ENCODE assay signal across 8 cellular contexts in the genomic region with DNA sequence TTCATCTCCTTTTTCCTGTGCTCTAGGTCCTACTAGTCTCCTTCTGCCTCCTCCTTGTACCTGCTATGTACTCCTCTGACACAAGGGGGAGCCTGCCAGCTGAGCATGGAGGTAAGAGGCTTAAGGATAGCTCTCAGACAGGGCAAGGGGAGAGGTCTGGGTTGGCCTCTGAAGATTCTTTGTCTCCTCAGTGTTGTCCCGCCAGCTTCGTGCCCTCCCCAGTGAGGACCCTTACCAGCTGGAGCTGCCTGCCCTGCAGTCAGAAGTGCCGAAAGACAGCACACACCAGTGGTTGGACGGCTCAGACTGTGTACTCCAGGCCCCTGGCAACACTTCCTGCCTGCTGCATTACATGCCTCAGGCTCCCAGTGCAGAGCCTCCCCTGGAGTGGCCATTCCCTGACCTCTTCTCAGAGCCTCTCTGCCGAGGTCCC. TPM values are rescaled to one million over a fixed set of nuclear protein-coding genes. Genes with fewer than 3 reads are reported as not detected.
DNase-seq lines count a peak whose midpoint lies in the region; ATAC-seq and TF ChIP-seq lines count a peak whose summit lies in the region.

No MANE protein-coding gene starts in this region.

- H3K27me3 ChIP-seq in CD8-positive, alpha-beta T cell (ENCODE audit: insufficient read depth, low read length), result no peaks in the 10 kb centered on the region
- no peaks in the 10 kb centered on the region for H3K27me3 ChIP-seq in endodermal cell (ENCODE audit: control insufficient read depth, insufficient read depth, low read length, poor library complexity, severe bottlenecking)

- H3K36me3 ChIP-seq in CD8-positive, alpha-beta T cell (ENCODE audit: insufficient read depth, low read length), result peaks cover 23% of the 10 kb centered on the region
- H3K36me3 ChIP-seq in endodermal cell (ENCODE audit: control insufficient read depth, insufficient read depth, low read length), result peaks cover 70% of the 10 kb centered on the region

- no peaks in the 10 kb centered on the region for H3K9me3 ChIP-seq in CD8-positive, alpha-beta T cell (ENCODE audit: low read length)
- H3K9me3 ChIP-seq in endodermal cell (ENCODE audit: control insufficient read depth, low read length), result no peaks in the 10 kb centered on the region

- no peak overlapping the region for H3K27ac ChIP-seq in CD8-positive, alpha-beta T cell (ENCODE audit: low read depth, low read length)
- peak overlapping the region; percentile 65 for H3K27ac ChIP-seq in endodermal cell (ENCODE audit: low read depth, low read length)

- intact Hi-C loops in CD8-positive, alpha-beta T cell (cut with DNase I, micrococcal nuclease), result loop anchor here (1.0 to 10.0 kb wide), 3 partner anchors 13 to 519 kb away; a partner anchor contains a TSS

- peaks cover 70% of the 10 kb centered on the region for H3K36me3 Mint-ChIP-seq in CD8-positive, alpha-beta T cell
- peaks cover 54% of the 10 kb centered on the region for H3K36me3 Mint-ChIP-seq in endodermal cell (ENCODE audit: low read depth)
- H3K36me3 Mint-ChIP-seq in stimulated activated memory B cell treated with anti-CD40 and anti-IgM and Interleukin-4, amounts not matched to agents 10 μg/mL and 1 μg/mL and 100 μg/mL, for 72 hours, result peaks cover 43% of the 10 kb centered on the region

- H3K27ac Mint-ChIP-seq in CD8-positive, alpha-beta T cell, result no peak overlapping the region
- peak overlapping the region; percentile 89 for H3K27ac Mint-ChIP-seq in endodermal cell
- no peak overlapping the region for H3K27ac Mint-ChIP-seq in stimulated activated memory B cell treated with anti-CD40 and anti-IgM and Interleukin-4, amounts not matched to agents 10 μg/mL and 1 μg/mL and 100 μg/mL, for 72 hours

- peak; percentile 80 for TF ChIP-seq CTCF in CD8-positive, alpha-beta T cell (IDR thresholded peaks at IDR 0.05)
- TF ChIP-seq CTCF in HFF-Myc (IDR thresholded peaks at IDR 0.05; ENCODE audit: low read depth, low read length, missing control alignments) (peak; percentile 90), endodermal cell (conservative IDR thresholded peaks at IDR 0.05) (peak; percentile 89)

- peaks cover 23% of the 10 kb centered on the region for H3K4me1 Mint-ChIP-seq in CD8-positive, alpha-beta T cell (ENCODE audit: low read depth)
- peaks cover 11% of the 10 kb centered on the region for H3K4me1 Mint-ChIP-seq in endodermal cell
- H3K4me1 Mint-ChIP-seq in stimulated activated memory B cell treated with anti-CD40 and anti-IgM and Interleukin-4, amounts not matched to agents 10 μg/mL and 1 μg/mL and 100 μg/mL, for 72 hours, result peaks cover 21% of the 10 kb centered on the region

- no peak overlapping the region for H3K4me3 Mint-ChIP-seq in CD8-positive, alpha-beta T cell
- no peak overlapping the region for H3K4me3 Mint-ChIP-seq in endodermal cell
- no peak overlapping the region for H3K4me3 Mint-ChIP-seq in stimulated activated memory B cell treated with anti-CD40 and anti-IgM and Interleukin-4, amounts not matched to agents 10 μg/mL and 1 μg/mL and 100 μg/mL, for 72 hours

- WGBS in endodermal cell (ENCODE audit: insufficient coverage in 1 of 2, insufficient read length in 1 of 2), 2 experiments, result 47 to 72% methylated on average over 3 to 5 of the region's 5 CpGs

- no peaks in the 10 kb centered on the region for H3K27me3 Mint-ChIP-seq in CD8-positive, alpha-beta T cell (ENCODE audit: low read depth)
- no peaks in the 10 kb centered on the region for H3K27me3 Mint-ChIP-seq in endodermal cell (ENCODE audit: insufficient read depth)
- H3K27me3 Mint-ChIP-seq in stimulated activated memory B cell treated with anti-CD40 and anti-IgM and Interleukin-4, amounts not matched to agents 10 μg/mL and 1 μg/mL and 100 μg/mL, for 72 hours, result no peaks in the 10 kb centered on the region

- peak; percentile 38 to 72 (median 63) for DNase-seq in CD8-positive, alpha-beta T cell
- no peak for DNase-seq in HFF-Myc (ENCODE audit: extremely low read depth, low read depth)
- DNase-seq in NCI-H774 (lab: John Stamatoyannopoulos, UW), result peak; percentile 27
- DNase-seq in activated CD4-positive, alpha-beta T cell treated with anti-CD3 and anti-CD28 coated beads, Interleukin-2, amount 50 U/mL, for 48 hours, result peak; percentile 64 to 71
- peak; percentile 92 for DNase-seq in endodermal cell
- peak; percentile 76 for DNase-seq in myocyte (ENCODE audit: low read depth)
- DNase-seq in ureter (ENCODE audit: low spot score), result peak; percentile 75

- no peak overlapping the region for H3K9ac ChIP-seq in endodermal cell (ENCODE audit: extremely low read depth, low read length, poor library complexity, severe bottlenecking)

- POLR2A ChIA-PET in CD8-positive, alpha-beta T cell (lab: Charles Lee), result interaction anchor here (1.0 to 1.6 kb wide), 3 partner anchors 10 to 20 kb away, joined by 3 read pairs; a partner anchor contains a TSS

- CTCF ChIA-PET in CD8-positive, alpha-beta T cell (lab: Charles Lee), result interaction anchor here (0.7 to 3.3 kb wide), 21 partner anchors 9 to 146 kb away, joined by 3 to 33 read pairs (median 6); a partner anchor contains a TSS

- ATAC-seq in CD8-positive, alpha-beta T cell, result peak; percentile 24
- no peak for ATAC-seq in stimulated activated memory B cell treated with anti-CD40 and anti-IgM and Interleukin-4, amounts not matched to agents 10 μg/mL and 1 μg/mL and 100 μg/mL, for 72 hours

- H3K9me3 Mint-ChIP-seq in CD8-positive, alpha-beta T cell, result no peaks in the 10 kb centered on the region
- no peaks in the 10 kb centered on the region for H3K9me3 Mint-ChIP-seq in endodermal cell
- no peaks in the 10 kb centered on the region for H3K9me3 Mint-ChIP-seq in stimulated activated memory B cell treated with anti-CD40 and anti-IgM and Interleukin-4, amounts not matched to agents 10 μg/mL and 1 μg/mL and 100 μg/mL, for 72 hours

- H3K4me3 ChIP-seq in CD8-positive, alpha-beta T cell (ENCODE audit: low read depth, low read length), result no peak overlapping the region
- H3K4me3 ChIP-seq in HFF-Myc (replicated peaks; ENCODE audit: low read depth, low read length) (no peak overlapping the region), endodermal cell (ENCODE audit: low read length) (no peak overlapping the region)

- peaks cover 22% of the 10 kb centered on the region for H3K4me1 ChIP-seq in CD8-positive, alpha-beta T cell (ENCODE audit: insufficient read depth, low read length)
- H3K4me1 ChIP-seq in endodermal cell (ENCODE audit: control insufficient read depth, insufficient read depth, low read length), result peaks cover 3% of the 10 kb centered on the region

RNA-seq across cellular contexts. Expression of a gene that starts 3.8 kb away (rescaled TPM):
- total RNA-seq in CD8-positive, alpha-beta T cell, result 10 to 100 TPM; 13.1 to 14.2 TPM
- total RNA-seq in endodermal cell, result 10 to 100 TPM; 28.1 to 33.6 TPM
- polyA plus RNA-seq in endodermal cell (2013, experiment 1 of 2), result 31.0 TPM
- 28.4 TPM for polyA plus RNA-seq in endodermal cell (2013, experiment 2 of 2)
- 69.1 and 79.9 TPM in 2 replicates for total RNA-seq in myocyte
- 66.2 TPM for polyA plus RNA-seq in myocyte (2012)
- 30.7 TPM for total RNA-seq in ureter

RNA-seq across cellular contexts. Expression of a gene that starts 4.2 kb away (rescaled TPM):
- total RNA-seq in CD8-positive, alpha-beta T cell, result 100 to 1,000 TPM; 128 to 129 TPM
- total RNA-seq in endodermal cell (100 to 1,000 TPM; 117 to 123 TPM), myocyte (219 and 242 TPM in 2 replicates), ureter (340 TPM)
- polyA plus RNA-seq in endodermal cell (2013, experiment 1 of 2), result 48.3 TPM
- polyA plus RNA-seq in endodermal cell (2013, experiment 2 of 2), result 50.9 TPM
- 272 TPM for polyA plus RNA-seq in myocyte (2012)

RNA-seq across cellular contexts. Expression of a gene that starts 12.8 kb away (rescaled TPM):
- total RNA-seq in CD8-positive, alpha-beta T cell, result 10 to 100 TPM; 14.1 to 14.3 TPM
- total RNA-seq in endodermal cell, result 100 to 1,000 TPM; 107 to 117 TPM
- polyA plus RNA-seq in endodermal cell (2013, experiment 1 of 2), result 73.2 TPM
- polyA plus RNA-seq in endodermal cell (2013, experiment 2 of 2), result 61.5 TPM
- total RNA-seq in myocyte, result 31.9 and 34.4 TPM in 2 replicates
- polyA plus RNA-seq in myocyte (2012), result 36.7 TPM
- 108 TPM for total RNA-seq in ureter

RNA-seq across cellular contexts. Expression of a gene that starts 12.9 kb away (rescaled TPM):
- total RNA-seq in CD8-positive, alpha-beta T cell, result 10 to 100 TPM in 1 of 2 experiments, 1 to 10 TPM in 1; 9.6 to 10.4 TPM
- total RNA-seq in endodermal cell (10 to 100 TPM; 24.6 to 30.1 TPM), myocyte (15.5 and 17.3 TPM in 2 replicates), ureter (34.3 TPM)
- polyA plus RNA-seq in endodermal cell (2013, experiment 1 of 2), result 21.1 TPM
- polyA plus RNA-seq in endodermal cell (2013, experiment 2 of 2), result 20.2 TPM
- polyA plus RNA-seq in myocyte (2012), result 19.6 TPM

RNA-seq across cellular contexts. Expression of a gene that starts 17.9 kb away (rescaled TPM):
- total RNA-seq in CD8-positive, alpha-beta T cell, result not detected
- total RNA-seq in endodermal cell (under 1 TPM in 1 of 2 donors, not detected in 1; 0.66 TPM), myocyte (not detected in 2 replicates), ureter (not detected)
- not detected for polyA plus RNA-seq in endodermal cell (2013, experiment 1 of 2)
- polyA plus RNA-seq in endodermal cell (2013, experiment 2 of 2), result not detected
- polyA plus RNA-seq in myocyte (2012), result not detected
